ENCODE assay signal across 8 cellular contexts in genomic region chr5:17132444-17133083, GRCh38.
DNase-seq lines count a peak whose midpoint lies in the region; ATAC-seq and TF ChIP-seq lines count a peak whose summit lies in the region.

No MANE protein-coding gene starts in this region.

- WGBS in stomach, 5 donors: 45 to 52% (median 48%) methylated on average over 4 of the region's 4 CpGs

- peak; percentile 74 for ATAC-seq in GM18858 (IDR thresholded peaks at IDR 0.05; ENCODE audit: unreplicated experiment)

- no peak for TF ChIP-seq POLR2A in stomach (IDR thresholded peaks at IDR 0.05)

- intact Hi-C loops in stomach (cut with DNase I; ENCODE audit: low total_unique reads): loop anchor here (10.0 kb wide), 1 partner anchor 198 kb away; the partner anchor contains the start of gene MYO10

- no peaks in the 10 kb centered on the region for H3K9me3 ChIP-seq in stomach

- peaks cover 0 to 16% (median 2%) of the 10 kb centered on the region in 4 donors for H3K4me1 ChIP-seq in stomach

- DNase-seq in AG10803 (ENCODE audit: low read depth) (peak; percentile 46), HT1080 (ENCODE audit: low read depth) (peak; percentile 53), RPMI8226 (peak; percentile 33), fibroblast of villous mesenchyme (ENCODE audit: low read depth) (peak; percentile 64), stomach (no peak), activated gamma-delta T cell treated with Interleukin-2 at 50 U/mL for 16 hours (no peak), DMS153 (lab: John Stamatoyannopoulos, UW) (no peak)

- no peaks in the 10 kb centered on the region for H3K27me3 ChIP-seq in stomach

- H3K4me3 ChIP-seq in AG10803 (ENCODE audit: low read length) (no peak overlapping the region), fibroblast of villous mesenchyme (ENCODE audit: low read depth, low read length) (no peak overlapping the region), stomach (no peak overlapping the region)

- TF ChIP-seq CTCF in AG10803 (conservative IDR thresholded peaks at IDR 0.05; ENCODE audit: low read length) (peak; percentile 69), fibroblast of villous mesenchyme (IDR thresholded peaks at IDR 0.05; ENCODE audit: insufficient read depth, low read depth, low read length) (peak; percentile 70), stomach (IDR thresholded peaks at IDR 0.05) (peak in 5 of 7 experiments; percentile 27 to 81 (median 60))

- no peak for TF ChIP-seq EP300 in stomach (IDR thresholded peaks at IDR 0.05)

- no peaks in the 10 kb centered on the region for H3K36me3 ChIP-seq in stomach

- H3K27ac ChIP-seq in stomach: no peak overlapping the region

Comparison
In these comparisons a context has a peak if more than half of its experiments do, and no peak if none do; other contexts are left out.
1. DNase-seq: peak in AG10803 (single experiment), HT1080 (single experiment), RPMI8226 (single experiment) and fibroblast of villous mesenchyme (single experiment); none in stomach (single experiment), activated gamma-delta T cell treated with Interleukin-2 at 50 U/mL for 16 hours (single experiment) and DMS153 (single experiment).
2. Peak in every context shown above with its lines, with median percentiles within 50 percentile points of each other: CTCF ChIP-seq.